ENCODE assay signal across 1 cellular context in genomic region chr2:191597186-191597751, GRCh38.
TF ChIP-seq lines count a peak whose summit lies in the region.

No MANE protein-coding gene starts in this region.

TF ChIP-seq in HepG2, 621 proteins besides CTCF, POLR2A, EP300 and RAD21 (continued from another document):
- TF ChIP-seq, protein P1, sequence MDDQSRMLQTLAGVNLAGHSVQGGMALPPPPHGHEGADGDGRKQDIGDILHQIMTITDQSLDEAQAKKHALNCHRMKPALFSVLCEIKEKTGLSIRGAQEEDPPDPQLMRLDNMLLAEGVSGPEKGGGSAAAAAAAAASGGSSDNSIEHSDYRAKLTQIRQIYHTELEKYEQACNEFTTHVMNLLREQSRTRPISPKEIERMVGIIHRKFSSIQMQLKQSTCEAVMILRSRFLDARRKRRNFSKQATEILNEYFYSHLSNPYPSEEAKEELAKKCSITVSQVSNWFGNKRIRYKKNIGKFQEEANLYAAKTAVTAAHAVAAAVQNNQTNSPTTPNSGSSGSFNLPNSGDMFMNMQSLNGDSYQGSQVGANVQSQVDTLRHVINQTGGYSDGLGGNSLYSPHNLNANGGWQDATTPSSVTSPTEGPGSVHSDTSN (CRISPR knock-in tag; IDR thresholded peaks at IDR 0.05; ENCODE audit: borderline replicate concordance), result no peak
- TF ChIP-seq ZNF556 (CRISPR knock-in tag; IDR thresholded peaks at IDR 0.05; ENCODE audit: borderline replicate concordance), result no peak
- TF ChIP-seq, protein P2, sequence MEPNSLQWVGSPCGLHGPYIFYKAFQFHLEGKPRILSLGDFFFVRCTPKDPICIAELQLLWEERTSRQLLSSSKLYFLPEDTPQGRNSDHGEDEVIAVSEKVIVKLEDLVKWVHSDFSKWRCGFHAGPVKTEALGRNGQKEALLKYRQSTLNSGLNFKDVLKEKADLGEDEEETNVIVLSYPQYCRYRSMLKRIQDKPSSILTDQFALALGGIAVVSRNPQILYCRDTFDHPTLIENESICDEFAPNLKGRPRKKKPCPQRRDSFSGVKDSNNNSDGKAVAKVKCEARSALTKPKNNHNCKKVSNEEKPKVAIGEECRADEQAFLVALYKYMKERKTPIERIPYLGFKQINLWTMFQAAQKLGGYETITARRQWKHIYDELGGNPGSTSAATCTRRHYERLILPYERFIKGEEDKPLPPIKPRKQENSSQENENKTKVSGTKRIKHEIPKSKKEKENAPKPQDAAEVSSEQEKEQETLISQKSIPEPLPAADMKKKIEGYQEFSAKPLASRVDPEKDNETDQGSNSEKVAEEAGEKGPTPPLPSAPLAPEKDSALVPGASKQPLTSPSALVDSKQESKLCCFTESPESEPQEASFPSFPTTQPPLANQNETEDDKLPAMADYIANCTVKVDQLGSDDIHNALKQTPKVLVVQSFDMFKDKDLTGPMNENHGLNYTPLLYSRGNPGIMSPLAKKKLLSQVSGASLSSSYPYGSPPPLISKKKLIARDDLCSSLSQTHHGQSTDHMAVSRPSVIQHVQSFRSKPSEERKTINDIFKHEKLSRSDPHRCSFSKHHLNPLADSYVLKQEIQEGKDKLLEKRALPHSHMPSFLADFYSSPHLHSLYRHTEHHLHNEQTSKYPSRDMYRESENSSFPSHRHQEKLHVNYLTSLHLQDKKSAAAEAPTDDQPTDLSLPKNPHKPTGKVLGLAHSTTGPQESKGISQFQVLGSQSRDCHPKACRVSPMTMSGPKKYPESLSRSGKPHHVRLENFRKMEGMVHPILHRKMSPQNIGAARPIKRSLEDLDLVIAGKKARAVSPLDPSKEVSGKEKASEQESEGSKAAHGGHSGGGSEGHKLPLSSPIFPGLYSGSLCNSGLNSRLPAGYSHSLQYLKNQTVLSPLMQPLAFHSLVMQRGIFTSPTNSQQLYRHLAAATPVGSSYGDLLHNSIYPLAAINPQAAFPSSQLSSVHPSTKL (CRISPR knock-in tag; IDR thresholded peaks at IDR 0.05), result no peak
- TF ChIP-seq, protein P3, sequence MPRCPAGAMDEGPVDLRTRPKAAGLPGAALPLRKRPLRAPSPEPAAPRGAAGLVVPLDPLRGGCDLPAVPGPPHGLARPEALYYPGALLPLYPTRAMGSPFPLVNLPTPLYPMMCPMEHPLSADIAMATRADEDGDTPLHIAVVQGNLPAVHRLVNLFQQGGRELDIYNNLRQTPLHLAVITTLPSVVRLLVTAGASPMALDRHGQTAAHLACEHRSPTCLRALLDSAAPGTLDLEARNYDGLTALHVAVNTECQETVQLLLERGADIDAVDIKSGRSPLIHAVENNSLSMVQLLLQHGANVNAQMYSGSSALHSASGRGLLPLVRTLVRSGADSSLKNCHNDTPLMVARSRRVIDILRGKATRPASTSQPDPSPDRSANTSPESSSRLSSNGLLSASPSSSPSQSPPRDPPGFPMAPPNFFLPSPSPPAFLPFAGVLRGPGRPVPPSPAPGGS (CRISPR knock-in tag; IDR thresholded peaks at IDR 0.05), result no peak
- no peak for TF ChIP-seq ISX (CRISPR knock-in tag; conservative IDR thresholded peaks at IDR 0.05)
- no peak for TF ChIP-seq MAF1 (CRISPR knock-in tag; IDR thresholded peaks at IDR 0.05; ENCODE audit: borderline replicate concordance)
- no peak for TF ChIP-seq NFIC (IDR thresholded peaks at IDR 0.05; ENCODE audit: low read length)
- no peak for TF ChIP-seq DMAP1 (CRISPR knock-in tag; IDR thresholded peaks at IDR 0.05)
- no peak for TF ChIP-seq ZNF609 (CRISPR knock-in tag; IDR thresholded peaks at IDR 0.05; ENCODE audit: borderline replicate concordance)
- no peak for TF ChIP-seq MEF2D (CRISPR knock-in tag; IDR thresholded peaks at IDR 0.05)
